In genomic region chr4:183355405-183355804, GRCh38 we compare ENCODE assay signal across 1 cellular context.
TF ChIP-seq lines count a peak whose summit lies in the region.

No MANE protein-coding gene starts in this region.

TF ChIP-seq in SK-N-SH, 30 proteins besides CTCF, POLR2A, EP300 and RAD21 (continued from another document):
- TF ChIP-seq TEAD4 (IDR thresholded peaks at IDR 0.05; ENCODE audit: borderline replicate concordance, insufficient read depth) = peak; percentile 91
- no peak for TF ChIP-seq TAF1 (IDR thresholded peaks at IDR 0.05; ENCODE audit: borderline replicate concordance, low read depth, low read length)
- TF ChIP-seq FOXJ3 (CRISPR knock-in tag; IDR thresholded peaks at IDR 0.05) = no peak
- TF ChIP-seq, protein P1, sequence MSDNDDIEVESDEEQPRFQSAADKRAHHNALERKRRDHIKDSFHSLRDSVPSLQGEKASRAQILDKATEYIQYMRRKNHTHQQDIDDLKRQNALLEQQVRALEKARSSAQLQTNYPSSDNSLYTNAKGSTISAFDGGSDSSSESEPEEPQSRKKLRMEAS (IDR thresholded peaks at IDR 0.05; ENCODE audit: low read depth) = peak; percentile 51; the same call in 1 of the 2 replicates
- TF ChIP-seq POLR2AphosphoS5 (IDR thresholded peaks at IDR 0.05; ENCODE audit: low read depth, low read length) = peak; percentile 86; the same call in 1 of the 2 replicates
- TF ChIP-seq, protein P2, sequence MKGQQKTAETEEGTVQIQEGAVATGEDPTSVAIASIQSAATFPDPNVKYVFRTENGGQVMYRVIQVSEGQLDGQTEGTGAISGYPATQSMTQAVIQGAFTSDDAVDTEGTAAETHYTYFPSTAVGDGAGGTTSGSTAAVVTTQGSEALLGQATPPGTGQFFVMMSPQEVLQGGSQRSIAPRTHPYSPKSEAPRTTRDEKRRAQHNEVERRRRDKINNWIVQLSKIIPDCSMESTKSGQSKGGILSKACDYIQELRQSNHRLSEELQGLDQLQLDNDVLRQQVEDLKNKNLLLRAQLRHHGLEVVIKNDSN (IDR thresholded peaks at IDR 0.05; ENCODE audit: borderline replicate concordance, low read depth) = 0 out of 2 replicates have a peak, but pooled peaks have one; percentile 7
